ENCODE assay signal across 1 cellular context in genomic region chr11:45341379-45341778, GRCh38.
TF ChIP-seq lines count a peak whose summit lies in the region.

No MANE protein-coding gene starts in this region.

TF ChIP-seq in H1, 55 proteins besides CTCF, POLR2A, EP300 and RAD21:
- TF ChIP-seq RBBP5 (IDR thresholded peaks at IDR 0.05; ENCODE audit: borderline replicate concordance, low read depth, low read length) (no peak), SP2 (IDR thresholded peaks at IDR 0.05; ENCODE audit: low read length) (no peak), YY1 (IDR thresholded peaks at IDR 0.05; ENCODE audit: low read depth, low read length) (0 out of 2 replicates have a peak, but pooled peaks have one; percentile 26), NRF1 (IDR thresholded peaks at IDR 0.05; ENCODE audit: low read depth, low read length) (no peak), KDM5A (IDR thresholded peaks at IDR 0.05; ENCODE audit: low read length) (no peak), CBX5 (IDR thresholded peaks at IDR 0.05; ENCODE audit: low read depth, low read length) (no peak)
